ENCODE assay signal across 1 cellular context in the genomic region with DNA sequence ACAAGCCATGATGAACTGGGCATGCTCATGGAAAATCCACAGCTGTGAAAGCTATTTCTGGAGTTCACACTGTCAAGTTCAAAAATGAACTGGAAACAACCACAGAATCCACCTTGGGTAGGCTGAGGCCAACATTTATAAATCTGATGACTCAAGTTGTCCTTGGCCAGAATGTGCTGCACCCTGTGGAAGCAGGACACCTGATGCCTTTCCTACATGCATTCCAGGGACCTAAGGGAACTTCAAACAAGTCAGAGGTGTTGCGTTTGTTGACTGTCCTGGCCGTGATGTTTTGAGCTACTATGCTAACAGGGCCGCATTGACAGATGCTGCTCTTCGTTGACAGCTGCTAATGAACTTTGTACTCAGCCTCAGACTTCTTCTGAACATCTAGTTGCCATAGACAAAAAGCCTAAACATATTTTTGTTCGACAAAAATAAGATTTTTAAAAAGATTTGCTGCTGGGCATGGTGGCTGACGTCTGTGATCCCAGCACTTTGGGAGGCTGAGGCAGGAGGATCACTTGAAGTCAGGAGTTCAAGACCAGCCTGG.
TF ChIP-seq lines count a peak whose summit lies in the region.

No MANE protein-coding gene starts in this region.

TF ChIP-seq in HepG2, 621 proteins besides CTCF, POLR2A, EP300 and RAD21 (continued from another document and continues in another):
- TF ChIP-seq, protein P1, sequence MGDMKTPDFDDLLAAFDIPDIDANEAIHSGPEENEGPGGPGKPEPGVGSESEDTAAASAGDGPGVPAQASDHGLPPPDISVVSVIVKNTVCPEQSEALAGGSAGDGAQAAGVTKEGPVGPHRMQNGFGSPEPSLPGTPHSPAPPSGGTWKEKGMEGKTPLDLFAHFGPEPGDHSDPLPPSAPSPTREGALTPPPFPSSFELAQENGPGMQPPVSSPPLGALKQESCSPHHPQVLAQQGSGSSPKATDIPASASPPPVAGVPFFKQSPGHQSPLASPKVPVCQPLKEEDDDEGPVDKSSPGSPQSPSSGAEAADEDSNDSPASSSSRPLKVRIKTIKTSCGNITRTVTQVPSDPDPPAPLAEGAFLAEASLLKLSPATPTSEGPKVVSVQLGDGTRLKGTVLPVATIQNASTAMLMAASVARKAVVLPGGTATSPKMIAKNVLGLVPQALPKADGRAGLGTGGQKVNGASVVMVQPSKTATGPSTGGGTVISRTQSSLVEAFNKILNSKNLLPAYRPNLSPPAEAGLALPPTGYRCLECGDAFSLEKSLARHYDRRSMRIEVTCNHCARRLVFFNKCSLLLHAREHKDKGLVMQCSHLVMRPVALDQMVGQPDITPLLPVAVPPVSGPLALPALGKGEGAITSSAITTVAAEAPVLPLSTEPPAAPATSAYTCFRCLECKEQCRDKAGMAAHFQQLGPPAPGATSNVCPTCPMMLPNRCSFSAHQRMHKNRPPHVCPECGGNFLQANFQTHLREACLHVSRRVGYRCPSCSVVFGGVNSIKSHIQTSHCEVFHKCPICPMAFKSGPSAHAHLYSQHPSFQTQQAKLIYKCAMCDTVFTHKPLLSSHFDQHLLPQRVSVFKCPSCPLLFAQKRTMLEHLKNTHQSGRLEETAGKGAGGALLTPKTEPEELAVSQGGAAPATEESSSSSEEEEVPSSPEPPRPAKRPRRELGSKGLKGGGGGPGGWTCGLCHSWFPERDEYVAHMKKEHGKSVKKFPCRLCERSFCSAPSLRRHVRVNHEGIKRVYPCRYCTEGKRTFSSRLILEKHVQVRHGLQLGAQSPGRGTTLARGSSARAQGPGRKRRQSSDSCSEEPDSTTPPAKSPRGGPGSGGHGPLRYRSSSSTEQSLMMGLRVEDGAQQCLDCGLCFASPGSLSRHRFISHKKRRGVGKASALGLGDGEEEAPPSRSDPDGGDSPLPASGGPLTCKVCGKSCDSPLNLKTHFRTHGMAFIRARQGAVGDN (CRISPR knock-in tag; IDR thresholded peaks at IDR 0.05) = peak; percentile 35; the same call in 1 of the 2 replicates
- TF ChIP-seq, protein P2, sequence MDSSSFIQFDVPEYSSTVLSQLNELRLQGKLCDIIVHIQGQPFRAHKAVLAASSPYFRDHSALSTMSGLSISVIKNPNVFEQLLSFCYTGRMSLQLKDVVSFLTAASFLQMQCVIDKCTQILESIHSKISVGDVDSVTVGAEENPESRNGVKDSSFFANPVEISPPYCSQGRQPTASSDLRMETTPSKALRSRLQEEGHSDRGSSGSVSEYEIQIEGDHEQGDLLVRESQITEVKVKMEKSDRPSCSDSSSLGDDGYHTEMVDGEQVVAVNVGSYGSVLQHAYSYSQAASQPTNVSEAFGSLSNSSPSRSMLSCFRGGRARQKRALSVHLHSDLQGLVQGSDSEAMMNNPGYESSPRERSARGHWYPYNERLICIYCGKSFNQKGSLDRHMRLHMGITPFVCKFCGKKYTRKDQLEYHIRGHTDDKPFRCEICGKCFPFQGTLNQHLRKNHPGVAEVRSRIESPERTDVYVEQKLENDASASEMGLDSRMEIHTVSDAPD (CRISPR knock-in tag; IDR thresholded peaks at IDR 0.05) = 0 out of 2 replicates have a peak, but pooled peaks have one; percentile 67
- TF ChIP-seq, protein P3, sequence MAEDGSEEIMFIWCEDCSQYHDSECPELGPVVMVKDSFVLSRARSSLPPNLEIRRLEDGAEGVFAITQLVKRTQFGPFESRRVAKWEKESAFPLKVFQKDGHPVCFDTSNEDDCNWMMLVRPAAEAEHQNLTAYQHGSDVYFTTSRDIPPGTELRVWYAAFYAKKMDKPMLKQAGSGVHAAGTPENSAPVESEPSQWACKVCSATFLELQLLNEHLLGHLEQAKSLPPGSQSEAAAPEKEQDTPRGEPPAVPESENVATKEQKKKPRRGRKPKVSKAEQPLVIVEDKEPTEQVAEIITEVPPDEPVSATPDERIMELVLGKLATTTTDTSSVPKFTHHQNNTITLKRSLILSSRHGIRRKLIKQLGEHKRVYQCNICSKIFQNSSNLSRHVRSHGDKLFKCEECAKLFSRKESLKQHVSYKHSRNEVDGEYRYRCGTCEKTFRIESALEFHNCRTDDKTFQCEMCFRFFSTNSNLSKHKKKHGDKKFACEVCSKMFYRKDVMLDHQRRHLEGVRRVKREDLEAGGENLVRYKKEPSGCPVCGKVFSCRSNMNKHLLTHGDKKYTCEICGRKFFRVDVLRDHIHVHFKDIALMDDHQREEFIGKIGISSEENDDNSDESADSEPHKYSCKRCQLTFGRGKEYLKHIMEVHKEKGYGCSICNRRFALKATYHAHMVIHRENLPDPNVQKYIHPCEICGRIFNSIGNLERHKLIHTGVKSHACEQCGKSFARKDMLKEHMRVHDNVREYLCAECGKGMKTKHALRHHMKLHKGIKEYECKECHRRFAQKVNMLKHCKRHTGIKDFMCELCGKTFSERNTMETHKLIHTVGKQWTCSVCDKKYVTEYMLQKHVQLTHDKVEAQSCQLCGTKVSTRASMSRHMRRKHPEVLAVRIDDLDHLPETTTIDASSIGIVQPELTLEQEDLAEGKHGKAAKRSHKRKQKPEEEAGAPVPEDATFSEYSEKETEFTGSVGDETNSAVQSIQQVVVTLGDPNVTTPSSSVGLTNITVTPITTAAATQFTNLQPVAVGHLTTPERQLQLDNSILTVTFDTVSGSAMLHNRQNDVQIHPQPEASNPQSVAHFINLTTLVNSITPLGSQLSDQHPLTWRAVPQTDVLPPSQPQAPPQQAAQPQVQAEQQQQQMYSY (CRISPR knock-in tag; IDR thresholded peaks at IDR 0.05) = no peak
- no peak for TF ChIP-seq ZNF570 (CRISPR knock-in tag; IDR thresholded peaks at IDR 0.05; ENCODE audit: borderline replicate concordance)
- TF ChIP-seq ZKSCAN8 (CRISPR knock-in tag; IDR thresholded peaks at IDR 0.05; ENCODE audit: borderline replicate concordance) = peak; percentile 89
- TF ChIP-seq MATR3 (CRISPR knock-in tag; IDR thresholded peaks at IDR 0.05) = no peak
- no peak for TF ChIP-seq EHMT2 (IDR thresholded peaks at IDR 0.05; ENCODE audit: borderline replicate concordance, low read depth, low read length)
- TF ChIP-seq KMT2A (CRISPR knock-in tag; IDR thresholded peaks at IDR 0.05) = peak; percentile 40; the same call in 1 of the 2 replicates
- TF ChIP-seq, protein P4, sequence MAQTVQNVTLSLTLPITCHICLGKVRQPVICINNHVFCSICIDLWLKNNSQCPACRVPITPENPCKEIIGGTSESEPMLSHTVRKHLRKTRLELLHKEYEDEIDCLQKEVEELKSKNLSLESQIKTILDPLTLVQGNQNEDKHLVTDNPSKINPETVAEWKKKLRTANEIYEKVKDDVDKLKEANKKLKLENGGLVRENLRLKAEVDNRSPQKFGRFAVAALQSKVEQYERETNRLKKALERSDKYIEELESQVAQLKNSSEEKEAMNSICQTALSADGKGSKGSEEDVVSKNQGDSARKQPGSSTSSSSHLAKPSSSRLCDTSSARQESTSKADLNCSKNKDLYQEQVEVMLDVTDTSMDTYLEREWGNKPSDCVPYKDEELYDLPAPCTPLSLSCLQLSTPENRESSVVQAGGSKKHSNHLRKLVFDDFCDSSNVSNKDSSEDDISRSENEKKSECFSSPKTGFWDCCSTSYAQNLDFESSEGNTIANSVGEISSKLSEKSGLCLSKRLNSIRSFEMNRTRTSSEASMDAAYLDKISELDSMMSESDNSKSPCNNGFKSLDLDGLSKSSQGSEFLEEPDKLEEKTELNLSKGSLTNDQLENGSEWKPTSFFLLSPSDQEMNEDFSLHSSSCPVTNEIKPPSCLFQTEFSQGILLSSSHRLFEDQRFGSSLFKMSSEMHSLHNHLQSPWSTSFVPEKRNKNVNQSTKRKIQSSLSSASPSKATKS (CRISPR knock-in tag; IDR thresholded peaks at IDR 0.05) = peak; percentile 70; the same call in 1 of the 2 replicates
- TF ChIP-seq, protein P5, sequence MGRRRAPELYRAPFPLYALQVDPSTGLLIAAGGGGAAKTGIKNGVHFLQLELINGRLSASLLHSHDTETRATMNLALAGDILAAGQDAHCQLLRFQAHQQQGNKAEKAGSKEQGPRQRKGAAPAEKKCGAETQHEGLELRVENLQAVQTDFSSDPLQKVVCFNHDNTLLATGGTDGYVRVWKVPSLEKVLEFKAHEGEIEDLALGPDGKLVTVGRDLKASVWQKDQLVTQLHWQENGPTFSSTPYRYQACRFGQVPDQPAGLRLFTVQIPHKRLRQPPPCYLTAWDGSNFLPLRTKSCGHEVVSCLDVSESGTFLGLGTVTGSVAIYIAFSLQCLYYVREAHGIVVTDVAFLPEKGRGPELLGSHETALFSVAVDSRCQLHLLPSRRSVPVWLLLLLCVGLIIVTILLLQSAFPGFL (CRISPR knock-in tag; IDR thresholded peaks at IDR 0.05) = no peak
- TF ChIP-seq, protein P6, sequence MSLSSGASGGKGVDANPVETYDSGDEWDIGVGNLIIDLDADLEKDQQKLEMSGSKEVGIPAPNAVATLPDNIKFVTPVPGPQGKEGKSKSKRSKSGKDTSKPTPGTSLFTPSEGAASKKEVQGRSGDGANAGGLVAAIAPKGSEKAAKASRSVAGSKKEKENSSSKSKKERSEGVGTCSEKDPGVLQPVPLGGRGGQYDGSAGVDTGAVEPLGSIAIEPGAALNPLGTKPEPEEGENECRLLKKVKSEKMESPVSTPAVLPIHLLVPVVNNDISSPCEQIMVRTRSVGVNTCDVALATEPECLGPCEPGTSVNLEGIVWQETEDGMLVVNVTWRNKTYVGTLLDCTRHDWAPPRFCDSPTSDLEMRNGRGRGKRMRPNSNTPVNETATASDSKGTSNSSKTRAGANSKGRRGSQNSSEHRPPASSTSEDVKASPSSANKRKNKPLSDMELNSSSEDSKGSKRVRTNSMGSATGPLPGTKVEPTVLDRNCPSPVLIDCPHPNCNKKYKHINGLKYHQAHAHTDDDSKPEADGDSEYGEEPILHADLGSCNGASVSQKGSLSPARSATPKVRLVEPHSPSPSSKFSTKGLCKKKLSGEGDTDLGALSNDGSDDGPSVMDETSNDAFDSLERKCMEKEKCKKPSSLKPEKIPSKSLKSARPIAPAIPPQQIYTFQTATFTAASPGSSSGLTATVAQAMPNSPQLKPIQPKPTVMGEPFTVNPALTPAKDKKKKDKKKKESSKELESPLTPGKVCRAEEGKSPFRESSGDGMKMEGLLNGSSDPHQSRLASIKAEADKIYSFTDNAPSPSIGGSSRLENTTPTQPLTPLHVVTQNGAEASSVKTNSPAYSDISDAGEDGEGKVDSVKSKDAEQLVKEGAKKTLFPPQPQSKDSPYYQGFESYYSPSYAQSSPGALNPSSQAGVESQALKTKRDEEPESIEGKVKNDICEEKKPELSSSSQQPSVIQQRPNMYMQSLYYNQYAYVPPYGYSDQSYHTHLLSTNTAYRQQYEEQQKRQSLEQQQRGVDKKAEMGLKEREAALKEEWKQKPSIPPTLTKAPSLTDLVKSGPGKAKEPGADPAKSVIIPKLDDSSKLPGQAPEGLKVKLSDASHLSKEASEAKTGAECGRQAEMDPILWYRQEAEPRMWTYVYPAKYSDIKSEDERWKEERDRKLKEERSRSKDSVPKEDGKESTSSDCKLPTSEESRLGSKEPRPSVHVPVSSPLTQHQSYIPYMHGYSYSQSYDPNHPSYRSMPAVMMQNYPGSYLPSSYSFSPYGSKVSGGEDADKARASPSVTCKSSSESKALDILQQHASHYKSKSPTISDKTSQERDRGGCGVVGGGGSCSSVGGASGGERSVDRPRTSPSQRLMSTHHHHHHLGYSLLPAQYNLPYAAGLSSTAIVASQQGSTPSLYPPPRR (CRISPR knock-in tag; IDR thresholded peaks at IDR 0.05; ENCODE audit: borderline replicate concordance) = peak; percentile 96
- TF ChIP-seq, protein P7, sequence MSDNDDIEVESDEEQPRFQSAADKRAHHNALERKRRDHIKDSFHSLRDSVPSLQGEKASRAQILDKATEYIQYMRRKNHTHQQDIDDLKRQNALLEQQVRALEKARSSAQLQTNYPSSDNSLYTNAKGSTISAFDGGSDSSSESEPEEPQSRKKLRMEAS (IDR thresholded peaks at IDR 0.05) = peak; percentile 83
- TF ChIP-seq, protein P8, sequence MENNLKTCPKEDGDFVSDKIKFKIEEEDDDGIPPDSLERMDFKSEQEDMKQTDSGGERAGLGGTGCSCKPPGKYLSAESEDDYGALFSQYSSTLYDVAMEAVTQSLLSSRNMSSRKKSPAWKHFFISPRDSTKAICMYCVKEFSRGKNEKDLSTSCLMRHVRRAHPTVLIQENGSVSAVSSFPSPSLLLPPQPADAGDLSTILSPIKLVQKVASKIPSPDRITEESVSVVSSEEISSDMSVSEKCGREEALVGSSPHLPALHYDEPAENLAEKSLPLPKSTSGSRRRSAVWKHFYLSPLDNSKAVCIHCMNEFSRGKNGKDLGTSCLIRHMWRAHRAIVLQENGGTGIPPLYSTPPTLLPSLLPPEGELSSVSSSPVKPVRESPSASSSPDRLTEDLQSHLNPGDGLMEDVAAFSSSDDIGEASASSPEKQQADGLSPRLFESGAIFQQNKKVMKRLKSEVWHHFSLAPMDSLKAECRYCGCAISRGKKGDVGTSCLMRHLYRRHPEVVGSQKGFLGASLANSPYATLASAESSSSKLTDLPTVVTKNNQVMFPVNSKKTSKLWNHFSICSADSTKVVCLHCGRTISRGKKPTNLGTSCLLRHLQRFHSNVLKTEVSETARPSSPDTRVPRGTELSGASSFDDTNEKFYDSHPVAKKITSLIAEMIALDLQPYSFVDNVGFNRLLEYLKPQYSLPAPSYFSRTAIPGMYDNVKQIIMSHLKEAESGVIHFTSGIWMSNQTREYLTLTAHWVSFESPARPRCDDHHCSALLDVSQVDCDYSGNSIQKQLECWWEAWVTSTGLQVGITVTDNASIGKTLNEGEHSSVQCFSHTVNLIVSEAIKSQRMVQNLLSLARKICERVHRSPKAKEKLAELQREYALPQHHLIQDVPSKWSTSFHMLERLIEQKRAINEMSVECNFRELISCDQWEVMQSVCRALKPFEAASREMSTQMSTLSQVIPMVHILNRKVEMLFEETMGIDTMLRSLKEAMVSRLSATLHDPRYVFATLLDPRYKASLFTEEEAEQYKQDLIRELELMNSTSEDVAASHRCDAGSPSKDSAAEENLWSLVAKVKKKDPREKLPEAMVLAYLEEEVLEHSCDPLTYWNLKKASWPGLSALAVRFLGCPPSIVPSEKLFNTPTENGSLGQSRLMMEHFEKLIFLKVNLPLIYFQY (CRISPR knock-in tag; IDR thresholded peaks at IDR 0.05; ENCODE audit: borderline replicate concordance) = peak; percentile 56; the same call in 1 of the 2 replicates
- TF ChIP-seq ATF7 (IDR thresholded peaks at IDR 0.05) = peak; percentile 30; the same call in 1 of the 2 replicates
- peak; percentile 75; the same call in 1 of the 2 replicates for TF ChIP-seq ATF7 (CRISPR knock-in tag; IDR thresholded peaks at IDR 0.05)
- TF ChIP-seq ZNF329 (CRISPR knock-in tag; IDR thresholded peaks at IDR 0.05; ENCODE audit: low read depth) = no peak
- peak; percentile 95 for TF ChIP-seq HOXD1 (CRISPR knock-in tag; IDR thresholded peaks at IDR 0.05)
- TF ChIP-seq, protein P9, sequence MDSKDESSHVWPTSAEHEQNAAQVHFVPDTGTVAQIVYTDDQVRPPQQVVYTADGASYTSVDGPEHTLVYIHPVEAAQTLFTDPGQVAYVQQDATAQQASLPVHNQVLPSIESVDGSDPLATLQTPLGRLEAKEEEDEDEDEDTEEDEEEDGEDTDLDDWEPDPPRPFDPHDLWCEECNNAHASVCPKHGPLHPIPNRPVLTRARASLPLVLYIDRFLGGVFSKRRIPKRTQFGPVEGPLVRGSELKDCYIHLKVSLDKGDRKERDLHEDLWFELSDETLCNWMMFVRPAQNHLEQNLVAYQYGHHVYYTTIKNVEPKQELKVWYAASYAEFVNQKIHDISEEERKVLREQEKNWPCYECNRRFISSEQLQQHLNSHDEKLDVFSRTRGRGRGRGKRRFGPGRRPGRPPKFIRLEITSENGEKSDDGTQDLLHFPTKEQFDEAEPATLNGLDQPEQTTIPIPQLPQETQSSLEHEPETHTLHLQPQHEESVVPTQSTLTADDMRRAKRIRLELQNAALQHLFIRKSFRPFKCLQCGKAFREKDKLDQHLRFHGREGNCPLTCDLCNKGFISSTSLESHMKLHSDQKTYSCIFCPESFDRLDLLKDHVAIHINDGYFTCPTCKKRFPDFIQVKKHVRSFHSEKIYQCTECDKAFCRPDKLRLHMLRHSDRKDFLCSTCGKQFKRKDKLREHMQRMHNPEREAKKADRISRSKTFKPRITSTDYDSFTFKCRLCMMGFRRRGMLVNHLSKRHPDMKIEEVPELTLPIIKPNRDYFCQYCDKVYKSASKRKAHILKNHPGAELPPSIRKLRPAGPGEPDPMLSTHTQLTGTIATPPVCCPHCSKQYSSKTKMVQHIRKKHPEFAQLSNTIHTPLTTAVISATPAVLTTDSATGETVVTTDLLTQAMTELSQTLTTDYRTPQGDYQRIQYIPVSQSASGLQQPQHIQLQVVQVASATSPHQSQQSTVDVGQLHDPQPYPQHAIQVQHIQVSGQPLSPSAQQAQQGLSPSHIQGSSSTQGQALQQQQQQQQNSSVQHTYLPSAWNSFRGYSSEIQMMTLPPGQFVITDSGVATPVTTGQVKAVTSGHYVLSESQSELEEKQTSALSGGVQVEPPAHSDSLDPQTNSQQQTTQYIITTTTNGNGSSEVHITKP (CRISPR knock-in tag; IDR thresholded peaks at IDR 0.05; ENCODE audit: low read depth) = peak; percentile 91
